In genomic region chr12:56359851-56360767, GRCh38 we compare ENCODE assay signal across 8 cellular contexts. TPM values are rescaled to one million over a fixed set of nuclear protein-coding genes. Genes with fewer than 3 reads are reported as not detected.
DNase-seq lines count a peak whose midpoint lies in the region; ATAC-seq and TF ChIP-seq lines count a peak whose summit lies in the region.

Gene STAT2 (minus strand): TSS chr12:56360107. CDS start chr12:56356571, 3,536 bp downstream.

- CTCF ChIA-PET in GM10248 (lab: Yijun Ruan, JAX): interaction anchor here (0.7 to 4.5 kb wide), 26 partner anchors 9 to 362 kb away, joined by 3 to 30 read pairs (median 4); partner anchors contain the start of genes CNPY2, PAN2, SMARCC2 and ZC3H10

- H3K9me3 Mint-ChIP-seq in activated naive CD8-positive, alpha-beta T cell (ENCODE audit: low read depth): no peaks in the 10 kb centered on the region

- peak within 1 kb of the TSS; percentile 87 for H3K27ac ChIP-seq in temporal lobe (ENCODE audit: low read depth, low read length)

- TF ChIP-seq CTCF in GM10248 (IDR thresholded peaks at IDR 0.05; ENCODE audit: control extremely low read depth, extremely low read depth, low read depth, missing control alignments): no peak

- H3K27me3 Mint-ChIP-seq in activated naive CD8-positive, alpha-beta T cell: no peaks in the 10 kb centered on the region

- H3K4me3 Mint-ChIP-seq in activated naive CD8-positive, alpha-beta T cell: peak within 1 kb of the TSS; percentile 95

- H3K27ac Mint-ChIP-seq in activated naive CD8-positive, alpha-beta T cell: peak within 1 kb of the TSS; percentile 98

- peak; percentile 94 for ATAC-seq in HG02623 (IDR thresholded peaks at IDR 0.05; ENCODE audit: unreplicated experiment)

- DNase-seq in GM10248 (ENCODE audit: extremely low spot score) (peak; percentile 96), NCI-H1105 (lab: John Stamatoyannopoulos, UW) (peak; percentile 91), SKM-1 treated with dmso at 0.1 percent for 144 hours (lab: John Stamatoyannopoulos, UW; ENCODE audit: unreplicated experiment) (peak; percentile 83), glomerular endothelial cell (ENCODE audit: extremely low read depth, low read depth, low spot score) (peak; percentile 100), occipital lobe (lab: John Stamatoyannopoulos, UW) (peak; percentile 100)

- peaks cover 35% of the 10 kb centered on the region for H3K4me1 Mint-ChIP-seq in activated naive CD8-positive, alpha-beta T cell (ENCODE audit: low read depth)

- POLR2A ChIA-PET in GM10248 (lab: Yijun Ruan, JAX): interaction anchor here (0.5 to 3.6 kb wide), 26 partner anchors 9 to 1253 kb away, joined by 3 to 29 read pairs (median 4); partner anchors contain the start of genes CNPY2, COQ10A, CS and PAN2

- H3K36me3 Mint-ChIP-seq in activated naive CD8-positive, alpha-beta T cell: peaks cover 3% of the 10 kb centered on the region

RNA-seq across cellular contexts. Expression of gene STAT2, which starts in this region (rescaled TPM):
- total RNA-seq in glomerular endothelial cell: 76.0 and 104 TPM in 2 replicates
- 84.4 TPM for total RNA-seq in occipital lobe
- total RNA-seq in temporal lobe: 58.8 TPM

Comparison
In these comparisons a context has a peak if more than half of its experiments do, and no peak if none do; other contexts are left out.
1. Peak in every context shown above with its lines: DNase-seq, ATAC-seq and H3K27ac ChIP-seq.